Comparison of ENCODE assay signal across 11 cellular contexts in genomic region chr20:43925786-43926185, GRCh38. TPM values are rescaled to one million over a fixed set of nuclear protein-coding genes. Genes with fewer than 3 reads are reported as not detected.
A peak's percentile ranks its signal among the peaks of the same experiment; 100 is the strongest.
DNase-seq lines count a peak whose midpoint lies in the region; ATAC-seq and TF ChIP-seq lines count a peak whose summit lies in the region.
"Had no signal": no experiment of that assay in that cellular context is flagged by ENCODE, and none has a peak within 500 bp of the region (broad histone marks: within the 10 kb centered on the region; RNA-seq: fewer than 3 reads in every experiment).

No MANE protein-coding gene starts in this region.

- H3K4me2 ChIP-seq in BLaER1 = peak overlapping the region; percentile 74
- peak overlapping the region; percentile 46 for H3K4me2 ChIP-seq in GM23248 (ENCODE audit: unreplicated experiment)

- WGBS in GM23248 (ENCODE audit: low coverage in 1 of 2, low lambda C conversion rate in 2 of 2, missing lambda C conversion rate in 2 of 2), 2 experiments = 6 to 10% methylated on average over 5 of the region's 5 CpGs

- H4K20me1 ChIP-seq in BLaER1 (no peaks in the 10 kb centered on the region), GM23248 (ENCODE audit: insufficient read depth) (no peaks in the 10 kb centered on the region)

- peak; percentile 62 for ATAC-seq in RWPE2 (ENCODE audit: low read depth)
- ATAC-seq in omental fat pad (ENCODE audit: low FRiP score) = no peak

- H3K79me2 ChIP-seq in GM23248 (ENCODE audit: insufficient read depth) = peaks cover 34% of the 10 kb centered on the region; the same call in 1 of the 2 replicates

- no peaks in the 10 kb centered on the region for H3K9me2 ChIP-seq in GM23248 (ENCODE audit: insufficient read depth)

- no peak overlapping the region for H3K27ac ChIP-seq in BLaER1
- H3K27ac ChIP-seq in GM23248 = no peak overlapping the region
- H3K27ac ChIP-seq in RWPE2 (ENCODE audit: poor library complexity, severe bottlenecking) = no peak overlapping the region
- H3K27ac ChIP-seq: neutrophil had no signal

- H2AFZ ChIP-seq in GM23248 = peak overlapping the region; percentile 9; the same call in 1 of the 2 replicates

- H3K4me1 ChIP-seq in BLaER1 (peaks cover 27% of the 10 kb centered on the region), GM23248 (ENCODE audit: insufficient read depth) (peaks cover 14% of the 10 kb centered on the region), RWPE2 (ENCODE audit: insufficient read depth, poor library complexity, severe bottlenecking) (peaks cover 22% of the 10 kb centered on the region)

- H3K27me3 ChIP-seq in BLaER1 = no peaks in the 10 kb centered on the region
- no peaks in the 10 kb centered on the region for H3K27me3 ChIP-seq in GM23248 (replicated peaks; ENCODE audit: insufficient read depth)
- no peaks in the 10 kb centered on the region for H3K27me3 ChIP-seq in RWPE2 (ENCODE audit: insufficient read depth, poor library complexity, severe bottlenecking)
- H3K27me3 ChIP-seq: upper lobe of left lung had no signal

- H3K9me3 ChIP-seq in BLaER1 (no peaks in the 10 kb centered on the region), GM23248 (ENCODE audit: low read depth) (no peaks in the 10 kb centered on the region), RWPE2 (ENCODE audit: severe bottlenecking) (no peaks in the 10 kb centered on the region)
- H3K9me3 ChIP-seq: neutrophil, upper lobe of left lung had no signal

- no peak overlapping the region for H3K4me3 ChIP-seq in BLaER1
- no peak overlapping the region for H3K4me3 ChIP-seq in GM23248
- no peak overlapping the region for H3K4me3 ChIP-seq in RWPE2 (ENCODE audit: severe bottlenecking)
- H3K4me3 ChIP-seq: upper lobe of left lung had no signal

- no peak overlapping the region for H3K9ac ChIP-seq in BLaER1
- H3K9ac ChIP-seq in GM23248 = 0 out of 2 replicates have a peak overlapping the region, but pooled peaks have one; percentile 3

- H3F3A ChIP-seq in GM23248 (ENCODE audit: insufficient read depth) = no peaks in the 10 kb centered on the region; the same call in 1 of the 2 replicates

- DNase-seq in GM23248 (peak; percentile 63), RWPE2 (ENCODE audit: low spot score) (peak; percentile 77), fibroblast of peridontal ligament (ENCODE audit: extremely low read depth) (peak; percentile 52), cortex of kidney (lab: John Stamatoyannopoulos, UW) (no peak), omental fat pad (ENCODE audit: low spot score) (no peak)
- DNase-seq in activated effector memory CD4-positive, alpha-beta T cell treated with Interleukin-2 at 50 U/mL for 16 hours = no peak
- no peak for DNase-seq in activated CD8-positive, alpha-beta memory T cell treated with anti-CD3 and anti-CD28 coated beads for 24 hours
- DNase-seq: NCI-H2081, upper lobe of left lung had no signal

- no peaks in the 10 kb centered on the region for H3K36me3 ChIP-seq in BLaER1
- no peaks in the 10 kb centered on the region for H3K36me3 ChIP-seq in GM23248 (ENCODE audit: low read depth)
- H3K36me3 ChIP-seq in RWPE2 (ENCODE audit: low read depth) = no peaks in the 10 kb centered on the region
- H3K36me3 ChIP-seq: neutrophil, upper lobe of left lung had no signal

- peak; percentile 73 for TF ChIP-seq CTCF in RWPE2 (IDR thresholded peaks at IDR 0.05; ENCODE audit: poor library complexity, severe bottlenecking)
- no peak for TF ChIP-seq CTCF in omental fat pad (IDR thresholded peaks at IDR 0.05)

- in situ Hi-C loops in GM23248 (cut with MboI) = no loop called here

RNA-seq across cellular contexts. Expression of gene TOX2, which starts 11.1 kb away (rescaled TPM):
- total RNA-seq in GM23248 (2014; rRNA removed; shearing (Covaris generic)) = 0.97 and 4.3 TPM in 2 replicates
- polyA plus RNA-seq in GM23248 (2016; fragmentation: Nextera tagmentation; extraction: Ambion mirVana) = 13.9 and 15.9 TPM in 2 replicates
- 1 to 10 TPM in 2 of 4 donors, under 1 TPM in 2; 0.44 to 7.1 (median 1.0) TPM for total RNA-seq in omental fat pad

Comparison
In these comparisons a context has a peak if more than half of its experiments do, and no peak if none do; other contexts are left out.
1. DNase-seq: peak in GM23248 (single experiment), RWPE2 (single experiment) and fibroblast of peridontal ligament (single experiment); none in cortex of kidney (single experiment), activated effector memory CD4-positive, alpha-beta T cell treated with Interleukin-2 at 50 U/mL for 16 hours (single experiment), activated CD8-positive, alpha-beta memory T cell treated with anti-CD3 and anti-CD28 coated beads for 24 hours (single experiment) and omental fat pad (single experiment).